Comparison of ENCODE assay signal across 9 cellular contexts in genomic region chr15:89740137-89740536, GRCh38. TPM values are rescaled to one million over a fixed set of nuclear protein-coding genes. Genes with fewer than 3 reads are reported as not detected.
DNase-seq lines count a peak whose midpoint lies in the region; ATAC-seq and TF ChIP-seq lines count a peak whose summit lies in the region.
"Had no signal": no experiment of that assay in that cellular context is flagged by ENCODE, and none has a peak within 500 bp of the region (broad histone marks: within the 10 kb centered on the region; RNA-seq: fewer than 3 reads in every experiment).

No MANE protein-coding gene starts in this region.

- no peaks in the 10 kb centered on the region for H3K4me1 ChIP-seq in Caco-2
- H3K4me1 ChIP-seq in parathyroid adenoma: no peaks in the 10 kb centered on the region

- H3K27ac ChIP-seq in parathyroid adenoma: no peak overlapping the region

- peaks cover 8% of the 10 kb centered on the region for H3K27me3 Mint-ChIP-seq in Caco-2 (ENCODE audit: insufficient read depth, unreplicated experiment)

- no peaks in the 10 kb centered on the region for H3K4me1 Mint-ChIP-seq in Caco-2 (ENCODE audit: low read depth, unreplicated experiment)

- peak; percentile 77 to 84 for TF ChIP-seq CTCF in Caco-2 (IDR thresholded peaks at IDR 0.05; ENCODE audit: insufficient read depth in 1 of 2, low read depth in 1 of 2, low read length in 1 of 2, severe bottlenecking in 1 of 2, unreplicated experiment in 1 of 2)
- TF ChIP-seq CTCF in parathyroid adenoma (IDR thresholded peaks at IDR 0.05): peak; percentile 76

- POLR2A ChIA-PET in Caco-2 (lab: Charles Lee): interaction anchor here (0.6 kb wide), 2 partner anchors 10 to 494 kb away, joined by 3 read pairs; partner anchors contain the start of genes CIB1 and GDPGP1

- BruUV-seq in Caco-2 (replicated peaks; lab: Mats Ljungman, UMichigan): no TSS peak

- no peak overlapping the region for H3K4me2 ChIP-seq in parathyroid adenoma (ENCODE audit: low read length)

- peak overlapping the region; percentile 50 for H3K4me3 Mint-ChIP-seq in Caco-2 (ENCODE audit: unreplicated experiment)

- intact Hi-C loops in Caco-2 (cut with micrococcal nuclease; ENCODE audit: unreplicated experiment): loop anchor here (1.0 to 5.0 kb wide), 4 partner anchors 20 to 347 kb away; no protein-coding TSS in a partner anchor

- H3K9ac ChIP-seq in parathyroid adenoma: no peak overlapping the region

- H3K27ac Mint-ChIP-seq in Caco-2 (ENCODE audit: unreplicated experiment): no peak overlapping the region

- H2AFZ ChIP-seq in parathyroid adenoma: peak overlapping the region; percentile 54

- H3K36me3 Mint-ChIP-seq in Caco-2 (ENCODE audit: insufficient read depth, unreplicated experiment): no peaks in the 10 kb centered on the region

- H3K9me3 ChIP-seq in Caco-2 (no peaks in the 10 kb centered on the region), parathyroid adenoma (ENCODE audit: control insufficient read depth, low read length) (no peaks in the 10 kb centered on the region)

- H3K27me3 ChIP-seq in Caco-2 (replicated peaks; ENCODE audit: control insufficient read depth, insufficient read depth, low read length): no peaks in the 10 kb centered on the region; the same call in 1 of the 2 replicates
- no peaks in the 10 kb centered on the region for H3K27me3 ChIP-seq in parathyroid adenoma (ENCODE audit: control insufficient read depth, insufficient read depth, low read length)

- H3K4me3 ChIP-seq in Caco-2 (ENCODE audit: low read depth, low read length) (no peak overlapping the region), parathyroid adenoma (ENCODE audit: low read depth, low read length) (no peak overlapping the region)

- H3K36me3 ChIP-seq in Caco-2 (ENCODE audit: control insufficient read depth, insufficient read depth, low read length) (no peaks in the 10 kb centered on the region), parathyroid adenoma (ENCODE audit: control insufficient read depth, insufficient read depth, low read length) (no peaks in the 10 kb centered on the region)

- no peaks in the 10 kb centered on the region for H3K9me3 Mint-ChIP-seq in Caco-2 (ENCODE audit: unreplicated experiment)

- ATAC-seq in GM21423 (IDR thresholded peaks at IDR 0.05; ENCODE audit: unreplicated experiment) (peak; percentile 60), HG02588 (IDR thresholded peaks at IDR 0.05; ENCODE audit: unreplicated experiment) (no peak)

- no peaks in the 10 kb centered on the region for H3K79me2 ChIP-seq in parathyroid adenoma

- CTCF ChIA-PET in Caco-2 (lab: Charles Lee): interaction anchor here (0.5 to 2.1 kb wide), 13 partner anchors 8 to 493 kb away, joined by 3 to 42 read pairs (median 3); partner anchors contain the start of gene MESP1

- DNase-seq in Caco-2: peak; percentile 76 to 81
- peak; percentile 62 for DNase-seq in MV-4-11 (lab: John Stamatoyannopoulos, UW)
- DNase-seq in SHP77 (lab: John Stamatoyannopoulos, UW): peak; percentile 56 to 77
- peak; percentile 45 for DNase-seq in activated gamma-delta T cell treated with anti-CD3 and anti-CD28 coated beads, Interleukin-2, amount 50 U/mL, for 16 hours (ENCODE audit: low read depth)
- DNase-seq in glomerular visceral epithelial cell (ENCODE audit: extremely low spot score): peak; percentile 82

RNA-seq across cellular contexts. Expression of gene MESP1, which starts 10.9 kb away (rescaled TPM):
- 1.00 and 2.2 TPM in 2 replicates for total RNA-seq in Caco-2 (2022)

RNA-seq across cellular contexts. Expression of gene MESP2, which starts 36.0 kb away (rescaled TPM):
- 0.32 and 0.70 TPM in 2 replicates for total RNA-seq in Caco-2 (2022)
- total RNA-seq: activated CD8-positive, alpha-beta memory T cell treated with anti-CD3 and anti-CD28 coated beads for 36 hours had no signal

RNA-seq across cellular contexts. Expression of gene WDR93, which starts 49.5 kb away (rescaled TPM):
- total RNA-seq in Caco-2 (2022): 0.16 TPM in 1 of 2 replicates, not detected in the other

RNA-seq across cellular contexts. Expression of gene PEX11A, which starts 49.6 kb away (rescaled TPM):
- 3.7 and 4.1 TPM in 2 replicates for total RNA-seq in Caco-2 (2022)
